Comparison of ENCODE assay signal across 12 cellular contexts in genomic region chr7:150399861-150400778, GRCh38. TPM values are rescaled to one million over a fixed set of nuclear protein-coding genes. Genes with fewer than 3 reads are reported as not detected.
DNase-seq lines count a peak whose midpoint lies in the region; ATAC-seq and TF ChIP-seq lines count a peak whose summit lies in the region.
"Had no signal": no experiment of that assay in that cellular context is flagged by ENCODE, and none has a peak within 500 bp of the region (broad histone marks: within the 10 kb centered on the region; RNA-seq: fewer than 3 reads in every experiment).

No MANE protein-coding gene starts in this region.

- no peak overlapping the region for H3K4me3 Mint-ChIP-seq in activated T-helper 1 cell treated with anti-CD3 and anti-CD28 coated beads, Interleukin-12 subunit alpha, Interleukin-12 subunit beta, Interleukin-2, Interleukin-4 antibody, amounts not matched to agents 30 ng/mL and 10 ng/mL and 1 ng/mL, durations not matched to agents 14 hours and 24 hours and 36 hours

- no peak for DNase-seq in AG04450 (ENCODE audit: low read depth, low spot score)
- DNase-seq in HCT116 (ENCODE audit: low read depth, low spot score) = no peak
- no peak for DNase-seq in activated T-helper 1 cell treated with anti-CD3 and anti-CD28 coated beads, Interleukin-12 subunit alpha, Interleukin-12 subunit beta, Interleukin-2, Interleukin-4 antibody, amounts not matched to agents 30 ng/mL and 10 ng/mL and 1 ng/mL, durations not matched to agents 14 hours and 24 hours and 36 hours (ENCODE audit: low spot score)
- peak; percentile 98 for DNase-seq in islet precursor cell
- no peak for DNase-seq in iPS-NIHi7 (ENCODE audit: extremely low spot score)
- DNase-seq in ureter (ENCODE audit: low spot score) = no peak
- DNase-seq: activated naive CD4-positive, alpha-beta T cell treated with anti-CD3 and anti-CD28 coated beads, Interleukin-2, amount 50 U/mL, for 16 hours had no signal

- POLR2A ChIA-PET in AG04450 (lab: Yijun Ruan, JAX) (no interaction called here), HCT116 (lab: Charles Lee) (no interaction called here)

- no peaks in the 10 kb centered on the region for H3K27me3 Mint-ChIP-seq in activated T-helper 1 cell treated with anti-CD3 and anti-CD28 coated beads, Interleukin-12 subunit alpha, Interleukin-12 subunit beta, Interleukin-2, Interleukin-4 antibody, amounts not matched to agents 30 ng/mL and 10 ng/mL and 1 ng/mL, durations not matched to agents 14 hours and 24 hours and 36 hours (ENCODE audit: insufficient read depth)

- H3K36me3 ChIP-seq in HCT116 (ENCODE audit: control insufficient read depth in 1 of 2, insufficient read depth in 2 of 2, low read length in 2 of 2) = no peaks in the 10 kb centered on the region
- H3K36me3 ChIP-seq: thoracic aorta had no signal

- peaks cover 24 to 37% of the 10 kb centered on the region in 2 experiments for H3K4me1 ChIP-seq in HCT116 (ENCODE audit: control insufficient read depth in 1 of 2, insufficient read depth in 2 of 2, low read length in 2 of 2)

- no peak for TF ChIP-seq CTCF in AG04450 (IDR thresholded peaks at IDR 0.05; ENCODE audit: low read depth, low read length)
- TF ChIP-seq CTCF in HCT116 (IDR thresholded peaks at IDR 0.05 in 2 of 3, conservative IDR thresholded peaks at IDR 0.05 in 1 of 3; ENCODE audit: borderline replicate concordance in 1 of 3, insufficient read depth in 1 of 3, low read depth in 2 of 3, low read length in 2 of 3) = no peak

- H3K27ac ChIP-seq in AG04450 (ENCODE audit: low read depth, low read length) (peak overlapping the region; percentile 21), HCT116 (ENCODE audit: low read depth, low read length) (no peak overlapping the region)
- H3K27ac ChIP-seq: epithelial cell of prostate, thoracic aorta had no signal

- H3K4me1 Mint-ChIP-seq in activated T-helper 1 cell treated with anti-CD3 and anti-CD28 coated beads, Interleukin-12 subunit alpha, Interleukin-12 subunit beta, Interleukin-2, Interleukin-4 antibody, amounts not matched to agents 30 ng/mL and 10 ng/mL and 1 ng/mL, durations not matched to agents 14 hours and 24 hours and 36 hours (ENCODE audit: low read depth) = peaks cover 30% of the 10 kb centered on the region

- H2AFZ ChIP-seq in HCT116 (ENCODE audit: low read depth, low read length, poor library complexity, severe bottlenecking) = no peak overlapping the region

- peak overlapping the region; percentile 63 for H3K4me2 ChIP-seq in HCT116 (ENCODE audit: low read length)

- no peaks in the 10 kb centered on the region for H3K79me2 ChIP-seq in HCT116 (ENCODE audit: insufficient read depth, low read length)

- no peak for TF ChIP-seq RAD21 in HCT116 (IDR thresholded peaks at IDR 0.05; ENCODE audit: low read depth)

- H3K27me3 ChIP-seq in AG04450 (ENCODE audit: control insufficient read depth, insufficient read depth, low read length) (no peaks in the 10 kb centered on the region), HCT116 (ENCODE audit: insufficient read depth, low read length) (no peaks in the 10 kb centered on the region)

- H3K36me3 Mint-ChIP-seq in activated T-helper 1 cell treated with anti-CD3 and anti-CD28 coated beads, Interleukin-12 subunit alpha, Interleukin-12 subunit beta, Interleukin-2, Interleukin-4 antibody, amounts not matched to agents 30 ng/mL and 10 ng/mL and 1 ng/mL, durations not matched to agents 14 hours and 24 hours and 36 hours (ENCODE audit: low read depth) = no peaks in the 10 kb centered on the region

- no peaks in the 10 kb centered on the region for H3K9me2 ChIP-seq in HCT116 (ENCODE audit: insufficient read depth)

- ATAC-seq in HCT116 (peak; percentile 69), HG02970 (IDR thresholded peaks at IDR 0.05; ENCODE audit: low FRiP score, unreplicated experiment) (no peak), HG03135 (IDR thresholded peaks at IDR 0.05; ENCODE audit: unreplicated experiment) (no peak)

- H3K9me3 Mint-ChIP-seq in activated T-helper 1 cell treated with anti-CD3 and anti-CD28 coated beads, Interleukin-12 subunit alpha, Interleukin-12 subunit beta, Interleukin-2, Interleukin-4 antibody, amounts not matched to agents 30 ng/mL and 10 ng/mL and 1 ng/mL, durations not matched to agents 14 hours and 24 hours and 36 hours = no peaks in the 10 kb centered on the region

- intact Hi-C loops in HCT116 (cut with micrococcal nuclease) = loop anchor here (5.0 kb wide), 1 partner anchor 33 kb away; the partner anchor contains the start of gene REPIN1
- intact Hi-C loops in activated T-helper 1 cell treated with anti-CD3 and anti-CD28 coated beads, Interleukin-12 subunit alpha, Interleukin-12 subunit beta, Interleukin-2, Interleukin-4 antibody, amounts not matched to agents 30 ng/mL and 10 ng/mL and 1 ng/mL, durations not matched to agents 14 hours and 24 hours and 36 hours (cut with micrococcal nuclease) = loop anchor here (10.0 kb wide), 1 partner anchor 525 kb away; the partner anchor contains the start of gene ATP6V0E2

- CTCF ChIA-PET in AG04450 (lab: Charles Lee) = interaction anchor here (0.6 to 1.4 kb wide), 3 partner anchors 44 to 101 kb away, joined by 3 to 4 read pairs (median 3); no protein-coding TSS in a partner anchor
- CTCF ChIA-PET in HCT116 (lab: Charles Lee) = no interaction called here

- H4K20me1 ChIP-seq in HCT116 (ENCODE audit: insufficient read depth) = no peaks in the 10 kb centered on the region

- RAD21 ChIA-PET in HCT116 (lab: Charles Lee; ENCODE audit: low non-redundant PET in 1 of 2, low total read pairs in 2 of 2, uncharacterized antibody in 2 of 2, unreplicated experiment in 2 of 2) = no interaction called here

- peak overlapping the region; percentile 1; the same call in 1 of the 2 replicates for H3K9ac ChIP-seq in HCT116 (ENCODE audit: low read length)

- TF ChIP-seq POLR2A in HCT116 (IDR thresholded peaks at IDR 0.05; ENCODE audit: borderline replicate concordance, extremely low read depth, insufficient read depth, insufficient read length) = no peak

- H3K27ac Mint-ChIP-seq in activated T-helper 1 cell treated with anti-CD3 and anti-CD28 coated beads, Interleukin-12 subunit alpha, Interleukin-12 subunit beta, Interleukin-2, Interleukin-4 antibody, amounts not matched to agents 30 ng/mL and 10 ng/mL and 1 ng/mL, durations not matched to agents 14 hours and 24 hours and 36 hours = peak overlapping the region; percentile 40

- H3K4me3 ChIP-seq in AG04450 (ENCODE audit: low read depth, low read length) (no peak overlapping the region), HCT116 (replicated peaks in 1 of 2; ENCODE audit: low read depth in 1 of 2, low read length in 2 of 2) (no peak overlapping the region)
- H3K4me3 ChIP-seq: thoracic aorta had no signal

- H3K9me3 ChIP-seq in AG04450 (ENCODE audit: control insufficient read depth, insufficient read depth, low read length) (no peaks in the 10 kb centered on the region; the same call in 1 of the 2 replicates), HCT116 (ENCODE audit: control insufficient read depth in 1 of 2, insufficient read depth in 1 of 2, low read depth in 1 of 2, low read length in 2 of 2) (no peaks in the 10 kb centered on the region)
- H3K9me3 ChIP-seq: thoracic aorta had no signal

- no TSS peak for BruUV-seq in HCT116 (replicated peaks; lab: Mats Ljungman, UMichigan)

TF ChIP-seq in HCT116, 20 proteins besides CTCF, POLR2A, EP300 and RAD21 (continues in another document):
- TF ChIP-seq SP1 (IDR thresholded peaks at IDR 0.05; ENCODE audit: low read depth) (peak; percentile 40; the same call in 1 of the 2 replicates), FOSL1 (IDR thresholded peaks at IDR 0.05; ENCODE audit: low read depth) (peak; percentile 74), JUND (IDR thresholded peaks at IDR 0.05) (peak; percentile 61; the same call in 1 of the 2 replicates), ZNF274 (IDR thresholded peaks at IDR 0.05; ENCODE audit: low read depth, low read length) (no peak), ZFX (IDR thresholded peaks at IDR 0.05) (no peak), EZH2 (IDR thresholded peaks at IDR 0.05) (no peak), CEBPB (IDR thresholded peaks at IDR 0.05; ENCODE audit: low read depth) (no peak), ELF1 (IDR thresholded peaks at IDR 0.05; ENCODE audit: borderline replicate concordance, low read depth) (no peak), EZH2phosphoT487 (IDR thresholded peaks at IDR 0.05; ENCODE audit: borderline replicate concordance) (no peak)

RNA-seq across cellular contexts. Expression of gene ZNF775, which starts 21.0 kb away (rescaled TPM):
- 2.2 and 3.0 TPM in 2 replicates for polyA plus RNA-seq in AG04450 (2011; rRNA removed)
- 1.1 and 2.0 TPM in 2 replicates for polyA minus RNA-seq in AG04450 (2011; rRNA and poly(A)+ RNA removed)
- total RNA-seq in HCT116 (2021; ENCODE audit: unreplicated experiment) (4.5 TPM), ureter (3.6 TPM)
- polyA plus RNA-seq in HCT116 (2012) = 2.6 and 3.0 TPM in 2 replicates
- 3.9 and 4.5 TPM in 2 replicates for total RNA-seq in activated T-helper 1 cell treated with anti-CD3 and anti-CD28 coated beads, Interleukin-12 subunit alpha, Interleukin-12 subunit beta, Interleukin-2, Interleukin-4 antibody, amounts not matched to agents 30 ng/mL and 10 ng/mL and 1 ng/mL, durations not matched to agents 14 hours and 24 hours and 36 hours

RNA-seq across cellular contexts. Expression of gene REPIN1, which starts 31.5 kb away (rescaled TPM):
- polyA plus RNA-seq in AG04450 (2011; rRNA removed) = 28.4 and 38.3 TPM in 2 replicates
- polyA minus RNA-seq in AG04450 (2011; rRNA and poly(A)+ RNA removed) = 21.4 and 22.8 TPM in 2 replicates
- 106 TPM for total RNA-seq in HCT116 (2021; ENCODE audit: unreplicated experiment)
- 75.0 and 81.3 TPM in 2 replicates for polyA plus RNA-seq in HCT116 (2012)
- 67.2 and 67.4 TPM in 2 replicates for total RNA-seq in activated T-helper 1 cell treated with anti-CD3 and anti-CD28 coated beads, Interleukin-12 subunit alpha, Interleukin-12 subunit beta, Interleukin-2, Interleukin-4 antibody, amounts not matched to agents 30 ng/mL and 10 ng/mL and 1 ng/mL, durations not matched to agents 14 hours and 24 hours and 36 hours
- 117 TPM for total RNA-seq in ureter

RNA-seq across cellular contexts. Expression of gene GIMAP8, which starts 50.3 kb away (rescaled TPM):
- polyA plus RNA-seq in AG04450 (2011; rRNA removed) = not detected in 2 replicates
- not detected in 2 replicates for polyA minus RNA-seq in AG04450 (2011; rRNA and poly(A)+ RNA removed)
- total RNA-seq in HCT116 (2021; ENCODE audit: unreplicated experiment) (0.15 TPM), ureter (13.6 TPM)
- not detected in 2 replicates for polyA plus RNA-seq in HCT116 (2012)
- 9.2 and 9.4 TPM in 2 replicates for total RNA-seq in activated T-helper 1 cell treated with anti-CD3 and anti-CD28 coated beads, Interleukin-12 subunit alpha, Interleukin-12 subunit beta, Interleukin-2, Interleukin-4 antibody, amounts not matched to agents 30 ng/mL and 10 ng/mL and 1 ng/mL, durations not matched to agents 14 hours and 24 hours and 36 hours
- total RNA-seq: H7 had no signal

RNA-seq across cellular contexts. Expression of gene RARRES2, which starts 58.7 kb away (rescaled TPM):
- polyA plus RNA-seq in AG04450 (2011; rRNA removed) = 6.7 and 7.0 TPM in 2 replicates
- polyA minus RNA-seq in AG04450 (2011; rRNA and poly(A)+ RNA removed) = 0.60 TPM in 1 of 2 replicates, not detected in the other
- total RNA-seq in HCT116 (2021; ENCODE audit: unreplicated experiment) (2.1 TPM), ureter (91.0 TPM)
- 0.22 and 0.25 TPM in 2 replicates for polyA plus RNA-seq in HCT116 (2012)
- not detected in 2 replicates for total RNA-seq in activated T-helper 1 cell treated with anti-CD3 and anti-CD28 coated beads, Interleukin-12 subunit alpha, Interleukin-12 subunit beta, Interleukin-2, Interleukin-4 antibody, amounts not matched to agents 30 ng/mL and 10 ng/mL and 1 ng/mL, durations not matched to agents 14 hours and 24 hours and 36 hours
